11 cellular contexts compared by ENCODE assay signal in genomic region chr7:130956417-130957139, GRCh38.
DNase-seq lines count a peak whose midpoint lies in the region; ATAC-seq and TF ChIP-seq lines count a peak whose summit lies in the region.
"Had no signal": no experiment of that assay in that cellular context is flagged by ENCODE, and none has a peak within 500 bp of the region (broad histone marks: within the 10 kb centered on the region; RNA-seq: fewer than 3 reads in every experiment).

No MANE protein-coding gene starts in this region.

- no peaks in the 10 kb centered on the region for H3K9me3 Mint-ChIP-seq in activated CD4-positive, alpha-beta memory T cell treated with anti-CD3 and anti-CD28 coated beads for 36 hours
- H3K9me3 Mint-ChIP-seq in stimulated activated effector memory CD8-positive, alpha-beta T cell treated with anti-CD3 and anti-CD28 coated beads, Interleukin-12 subunit alpha, Interleukin-12 subunit beta, amount 100 ng/mL, for 72 hours = no peaks in the 10 kb centered on the region
- H3K9me3 Mint-ChIP-seq: activated T-helper 17 cell treated with anti-CD3 and anti-CD28 coated beads, Interleukin-2, amount 50 U/mL, for 72 hours had no signal

- TF ChIP-seq POLR2A in gastroesophageal sphincter (IDR thresholded peaks at IDR 0.05) = no peak

- H3K4me3 Mint-ChIP-seq in activated CD4-positive, alpha-beta memory T cell treated with anti-CD3 and anti-CD28 coated beads for 36 hours = peak overlapping the region; percentile 84
- H3K4me3 Mint-ChIP-seq in stimulated activated effector memory CD8-positive, alpha-beta T cell treated with anti-CD3 and anti-CD28 coated beads, Interleukin-12 subunit alpha, Interleukin-12 subunit beta, amount 100 ng/mL, for 72 hours = no peak overlapping the region
- H3K4me3 Mint-ChIP-seq: activated T-helper 17 cell treated with anti-CD3 and anti-CD28 coated beads, Interleukin-2, amount 50 U/mL, for 72 hours; neural crest cell had no signal

- intact Hi-C loops in activated CD4-positive, alpha-beta memory T cell treated with anti-CD3 and anti-CD28 coated beads for 36 hours (cut with micrococcal nuclease) = no loop called here

- peak overlapping the region; percentile 70 for H3K27ac ChIP-seq in AG04450 (ENCODE audit: low read depth, low read length)
- no peak overlapping the region for H3K27ac ChIP-seq in gastroesophageal sphincter
- H3K27ac ChIP-seq: suprapubic skin had no signal

- CTCF ChIA-PET in AG04450 (lab: Charles Lee) = interaction anchor here (2.5 to 6.6 kb wide), 4 partner anchors 9 to 60 kb away, joined by 8 to 60 read pairs (median 28); no protein-coding TSS in a partner anchor
- CTCF ChIA-PET in activated CD4-positive, alpha-beta memory T cell treated with anti-CD3 and anti-CD28 coated beads for 36 hours (lab: Charles Lee) = interaction anchor here (0.8 to 5.6 kb wide), 5 partner anchors 14 to 84 kb away, joined by 3 to 34 read pairs (median 4); no protein-coding TSS in a partner anchor

- ATAC-seq in gastroesophageal sphincter = no peak
- no peak for ATAC-seq in stimulated activated effector memory CD8-positive, alpha-beta T cell treated with anti-CD3 and anti-CD28 coated beads, Interleukin-12 subunit alpha, Interleukin-12 subunit beta, amount 100 ng/mL, for 72 hours
- ATAC-seq: activated T-helper 17 cell treated with anti-CD3 and anti-CD28 coated beads, Interleukin-2, amount 50 U/mL, for 72 hours had no signal

- H3K27me3 Mint-ChIP-seq in activated CD4-positive, alpha-beta memory T cell treated with anti-CD3 and anti-CD28 coated beads for 36 hours = peaks cover 6% of the 10 kb centered on the region
- H3K27me3 Mint-ChIP-seq: activated T-helper 17 cell treated with anti-CD3 and anti-CD28 coated beads, Interleukin-2, amount 50 U/mL, for 72 hours had no signal

- H3K36me3 Mint-ChIP-seq in activated CD4-positive, alpha-beta memory T cell treated with anti-CD3 and anti-CD28 coated beads for 36 hours = peaks cover 89% of the 10 kb centered on the region
- no peaks in the 10 kb centered on the region for H3K36me3 Mint-ChIP-seq in stimulated activated effector memory CD8-positive, alpha-beta T cell treated with anti-CD3 and anti-CD28 coated beads, Interleukin-12 subunit alpha, Interleukin-12 subunit beta, amount 100 ng/mL, for 72 hours

- H3K4me1 ChIP-seq in gastroesophageal sphincter = peaks cover 0 to 84% (median 0%) of the 10 kb centered on the region in 3 donors

- DNase-seq in AG04450 (ENCODE audit: low read depth, low spot score) (no peak), kidney glomerular epithelial cell (lab: John Stamatoyannopoulos, UW) (peak; percentile 13), foreskin fibroblast (no peak), NCI-H345 (lab: John Stamatoyannopoulos, UW) (no peak)
- DNase-seq in activated CD4-positive, alpha-beta memory T cell treated with anti-CD3 and anti-CD28 coated beads for 36 hours = no peak
- no peak for DNase-seq in stimulated activated effector memory CD8-positive, alpha-beta T cell treated with anti-CD3 and anti-CD28 coated beads, Interleukin-12 subunit alpha, Interleukin-12 subunit beta, amount 100 ng/mL, for 72 hours (ENCODE audit: low spot score in 2 of 2)

- no peak overlapping the region for H3K27ac Mint-ChIP-seq in activated CD4-positive, alpha-beta memory T cell treated with anti-CD3 and anti-CD28 coated beads for 36 hours
- no peak overlapping the region for H3K27ac Mint-ChIP-seq in stimulated activated effector memory CD8-positive, alpha-beta T cell treated with anti-CD3 and anti-CD28 coated beads, Interleukin-12 subunit alpha, Interleukin-12 subunit beta, amount 100 ng/mL, for 72 hours
- H3K27ac Mint-ChIP-seq: activated T-helper 17 cell treated with anti-CD3 and anti-CD28 coated beads, Interleukin-2, amount 50 U/mL, for 72 hours had no signal

- WGBS in gastroesophageal sphincter (ENCODE audit: low coverage in 1 of 2), 2 donors = 60 to 75% methylated on average over 4 to 7 of the region's 7 CpGs

- H3K4me3 ChIP-seq in AG04450 (ENCODE audit: low read depth, low read length) (no peak overlapping the region), GM12875 (ENCODE audit: low read depth, low read length) (peak overlapping the region; percentile 43), foreskin fibroblast (ENCODE audit: low read depth in 1 of 2, low read length in 2 of 2) (no peak overlapping the region), gastroesophageal sphincter (no peak overlapping the region)
- H3K4me3 ChIP-seq: suprapubic skin had no signal

- POLR2A ChIA-PET in AG04450 (lab: Yijun Ruan, JAX) = no interaction called here
- POLR2A ChIA-PET in activated CD4-positive, alpha-beta memory T cell treated with anti-CD3 and anti-CD28 coated beads for 36 hours (lab: Charles Lee) = interaction anchor here (0.7 to 17.8 kb wide), 16 partner anchors 9 to 402 kb away, joined by 3 to 314 read pairs (median 24); no protein-coding TSS in a partner anchor

- TF ChIP-seq CTCF in AG04450 (IDR thresholded peaks at IDR 0.05; ENCODE audit: low read depth, low read length) (no peak), GM12875 (IDR thresholded peaks at IDR 0.05; ENCODE audit: borderline replicate concordance, insufficient read depth, low read depth, low read length) (no peak), foreskin fibroblast (IDR thresholded peaks at IDR 0.05; ENCODE audit: low read depth, low read length) (no peak), gastroesophageal sphincter (IDR thresholded peaks at IDR 0.05) (no peak)

- H3K36me3 ChIP-seq in gastroesophageal sphincter = peaks cover 0 to 44% of the 10 kb centered on the region in 2 donors
- H3K36me3 ChIP-seq: suprapubic skin had no signal

- TF ChIP-seq EP300 in gastroesophageal sphincter (IDR thresholded peaks at IDR 0.05) = no peak

- H3K27me3 ChIP-seq in AG04450 (ENCODE audit: control insufficient read depth, insufficient read depth, low read length) (no peaks in the 10 kb centered on the region), gastroesophageal sphincter (no peaks in the 10 kb centered on the region)
- H3K27me3 ChIP-seq: suprapubic skin had no signal

- peaks cover 38% of the 10 kb centered on the region for H3K4me1 Mint-ChIP-seq in activated CD4-positive, alpha-beta memory T cell treated with anti-CD3 and anti-CD28 coated beads for 36 hours (ENCODE audit: low read depth)
- peaks cover 48% of the 10 kb centered on the region for H3K4me1 Mint-ChIP-seq in stimulated activated effector memory CD8-positive, alpha-beta T cell treated with anti-CD3 and anti-CD28 coated beads, Interleukin-12 subunit alpha, Interleukin-12 subunit beta, amount 100 ng/mL, for 72 hours
- H3K4me1 Mint-ChIP-seq: neural crest cell had no signal

- H3K9me3 ChIP-seq in AG04450 (ENCODE audit: control insufficient read depth, insufficient read depth, low read length) (no peaks in the 10 kb centered on the region), gastroesophageal sphincter (no peaks in the 10 kb centered on the region)
- H3K9me3 ChIP-seq: suprapubic skin had no signal
